2 cellular contexts compared by ENCODE assay signal in the genomic region with DNA sequence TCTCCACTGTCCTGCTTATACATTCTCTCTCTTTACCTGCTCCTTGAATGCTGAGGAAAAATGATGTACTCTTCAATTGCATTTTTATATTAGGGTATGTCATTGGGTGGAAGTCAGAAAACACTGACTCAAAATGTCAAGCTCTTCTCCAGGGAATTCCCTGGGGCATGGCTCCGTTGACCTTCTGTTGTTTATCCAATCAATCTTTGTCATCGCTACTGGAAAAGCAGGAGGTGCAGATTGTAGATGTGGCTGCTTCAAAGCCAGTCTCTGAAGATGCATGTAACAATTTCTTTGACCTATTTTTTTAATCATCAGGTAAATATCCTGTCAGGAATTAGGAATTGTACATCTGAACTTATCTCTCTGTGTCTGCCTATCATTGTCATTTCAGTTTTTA.
A peak's percentile ranks its signal among the peaks of the same experiment; 100 is the strongest.
TF ChIP-seq lines count a peak whose summit lies in the region.

No MANE protein-coding gene starts in this region.

TF ChIP-seq in HEK293T, 16 proteins besides CTCF, POLR2A, EP300 and RAD21 (continued from another document):
- TF ChIP-seq, protein P1, sequence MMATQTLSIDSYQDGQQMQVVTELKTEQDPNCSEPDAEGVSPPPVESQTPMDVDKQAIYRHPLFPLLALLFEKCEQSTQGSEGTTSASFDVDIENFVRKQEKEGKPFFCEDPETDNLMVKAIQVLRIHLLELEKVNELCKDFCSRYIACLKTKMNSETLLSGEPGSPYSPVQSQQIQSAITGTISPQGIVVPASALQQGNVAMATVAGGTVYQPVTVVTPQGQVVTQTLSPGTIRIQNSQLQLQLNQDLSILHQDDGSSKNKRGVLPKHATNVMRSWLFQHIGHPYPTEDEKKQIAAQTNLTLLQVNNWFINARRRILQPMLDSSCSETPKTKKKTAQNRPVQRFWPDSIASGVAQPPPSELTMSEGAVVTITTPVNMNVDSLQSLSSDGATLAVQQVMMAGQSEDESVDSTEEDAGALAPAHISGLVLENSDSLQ (IDR thresholded peaks at IDR 0.05) = peak; percentile 54
- TF ChIP-seq HDGF (IDR thresholded peaks at IDR 0.05; ENCODE audit: borderline replicate concordance) (no peak), L3MBTL2 (conservative IDR thresholded peaks at IDR 0.05) (no peak), ZNF384 (IDR thresholded peaks at IDR 0.05) (no peak)

TF ChIP-seq in WTC11, 78 proteins besides CTCF, POLR2A, EP300 and RAD21 (continued from another document):
- TF ChIP-seq, protein P2, sequence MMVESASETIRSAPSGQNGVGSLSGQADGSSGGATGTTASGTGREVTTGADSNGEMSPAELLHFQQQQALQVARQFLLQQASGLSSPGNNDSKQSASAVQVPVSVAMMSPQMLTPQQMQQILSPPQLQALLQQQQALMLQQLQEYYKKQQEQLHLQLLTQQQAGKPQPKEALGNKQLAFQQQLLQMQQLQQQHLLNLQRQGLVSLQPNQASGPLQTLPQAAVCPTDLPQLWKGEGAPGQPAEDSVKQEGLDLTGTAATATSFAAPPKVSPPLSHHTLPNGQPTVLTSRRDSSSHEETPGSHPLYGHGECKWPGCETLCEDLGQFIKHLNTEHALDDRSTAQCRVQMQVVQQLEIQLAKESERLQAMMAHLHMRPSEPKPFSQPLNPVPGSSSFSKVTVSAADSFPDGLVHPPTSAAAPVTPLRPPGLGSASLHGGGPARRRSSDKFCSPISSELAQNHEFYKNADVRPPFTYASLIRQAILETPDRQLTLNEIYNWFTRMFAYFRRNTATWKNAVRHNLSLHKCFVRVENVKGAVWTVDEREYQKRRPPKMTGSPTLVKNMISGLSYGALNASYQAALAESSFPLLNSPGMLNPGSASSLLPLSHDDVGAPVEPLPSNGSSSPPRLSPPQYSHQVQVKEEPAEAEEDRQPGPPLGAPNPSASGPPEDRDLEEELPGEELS (CRISPR knock-in tag; IDR thresholded peaks at IDR 0.05) = no peak
- TF ChIP-seq, protein P3, sequence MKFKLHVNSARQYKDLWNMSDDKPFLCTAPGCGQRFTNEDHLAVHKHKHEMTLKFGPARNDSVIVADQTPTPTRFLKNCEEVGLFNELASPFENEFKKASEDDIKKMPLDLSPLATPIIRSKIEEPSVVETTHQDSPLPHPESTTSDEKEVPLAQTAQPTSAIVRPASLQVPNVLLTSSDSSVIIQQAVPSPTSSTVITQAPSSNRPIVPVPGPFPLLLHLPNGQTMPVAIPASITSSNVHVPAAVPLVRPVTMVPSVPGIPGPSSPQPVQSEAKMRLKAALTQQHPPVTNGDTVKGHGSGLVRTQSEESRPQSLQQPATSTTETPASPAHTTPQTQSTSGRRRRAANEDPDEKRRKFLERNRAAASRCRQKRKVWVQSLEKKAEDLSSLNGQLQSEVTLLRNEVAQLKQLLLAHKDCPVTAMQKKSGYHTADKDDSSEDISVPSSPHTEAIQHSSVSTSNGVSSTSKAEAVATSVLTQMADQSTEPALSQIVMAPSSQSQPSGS (CRISPR knock-in tag; IDR thresholded peaks at IDR 0.05; ENCODE audit: borderline replicate concordance, low read depth) = no peak
- TF ChIP-seq, protein P4, sequence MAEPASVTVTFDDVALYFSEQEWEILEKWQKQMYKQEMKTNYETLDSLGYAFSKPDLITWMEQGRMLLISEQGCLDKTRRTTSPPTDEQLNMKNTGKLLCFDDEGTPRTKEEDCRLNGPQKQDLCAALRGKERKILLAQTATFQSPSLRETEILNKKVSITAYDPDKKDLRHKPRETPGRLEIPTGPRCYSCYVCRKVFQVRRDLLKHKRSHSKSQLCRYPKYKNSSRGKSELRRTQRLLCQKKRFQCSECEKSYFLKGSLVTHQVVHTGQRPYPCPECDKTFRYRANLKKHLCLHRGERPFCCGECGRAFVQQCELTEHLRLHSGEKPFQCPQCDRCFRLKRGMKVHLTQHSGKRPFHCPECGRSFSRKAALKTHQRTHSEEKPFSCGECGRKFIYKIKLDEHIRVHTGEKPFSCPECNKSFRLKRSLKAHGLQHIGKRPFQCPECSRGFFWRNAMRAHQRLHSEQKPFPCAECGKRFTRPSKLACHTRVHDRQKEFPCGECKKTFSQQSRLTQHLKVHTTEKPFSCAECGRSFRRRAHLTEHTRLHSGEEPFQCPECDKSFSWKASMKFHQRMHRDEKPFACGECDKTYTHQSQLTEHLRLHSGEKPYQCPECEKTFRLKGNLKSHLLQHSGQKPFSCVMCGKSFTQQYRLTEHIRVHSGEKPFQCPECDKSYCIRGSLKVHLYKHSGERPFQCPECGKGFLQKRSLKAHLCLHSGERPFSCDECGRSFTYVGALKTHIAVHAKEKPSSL (CRISPR knock-in tag; conservative IDR thresholded peaks at IDR 0.05) = no peak
- TF ChIP-seq, protein P5, sequence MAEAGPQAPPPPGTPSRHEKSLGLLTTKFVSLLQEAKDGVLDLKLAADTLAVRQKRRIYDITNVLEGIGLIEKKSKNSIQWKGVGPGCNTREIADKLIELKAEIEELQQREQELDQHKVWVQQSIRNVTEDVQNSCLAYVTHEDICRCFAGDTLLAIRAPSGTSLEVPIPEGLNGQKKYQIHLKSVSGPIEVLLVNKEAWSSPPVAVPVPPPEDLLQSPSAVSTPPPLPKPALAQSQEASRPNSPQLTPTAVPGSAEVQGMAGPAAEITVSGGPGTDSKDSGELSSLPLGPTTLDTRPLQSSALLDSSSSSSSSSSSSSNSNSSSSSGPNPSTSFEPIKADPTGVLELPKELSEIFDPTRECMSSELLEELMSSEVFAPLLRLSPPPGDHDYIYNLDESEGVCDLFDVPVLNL (CRISPR knock-in tag; IDR thresholded peaks at IDR 0.05; ENCODE audit: borderline replicate concordance, low read depth) = no peak
- TF ChIP-seq, protein P6, sequence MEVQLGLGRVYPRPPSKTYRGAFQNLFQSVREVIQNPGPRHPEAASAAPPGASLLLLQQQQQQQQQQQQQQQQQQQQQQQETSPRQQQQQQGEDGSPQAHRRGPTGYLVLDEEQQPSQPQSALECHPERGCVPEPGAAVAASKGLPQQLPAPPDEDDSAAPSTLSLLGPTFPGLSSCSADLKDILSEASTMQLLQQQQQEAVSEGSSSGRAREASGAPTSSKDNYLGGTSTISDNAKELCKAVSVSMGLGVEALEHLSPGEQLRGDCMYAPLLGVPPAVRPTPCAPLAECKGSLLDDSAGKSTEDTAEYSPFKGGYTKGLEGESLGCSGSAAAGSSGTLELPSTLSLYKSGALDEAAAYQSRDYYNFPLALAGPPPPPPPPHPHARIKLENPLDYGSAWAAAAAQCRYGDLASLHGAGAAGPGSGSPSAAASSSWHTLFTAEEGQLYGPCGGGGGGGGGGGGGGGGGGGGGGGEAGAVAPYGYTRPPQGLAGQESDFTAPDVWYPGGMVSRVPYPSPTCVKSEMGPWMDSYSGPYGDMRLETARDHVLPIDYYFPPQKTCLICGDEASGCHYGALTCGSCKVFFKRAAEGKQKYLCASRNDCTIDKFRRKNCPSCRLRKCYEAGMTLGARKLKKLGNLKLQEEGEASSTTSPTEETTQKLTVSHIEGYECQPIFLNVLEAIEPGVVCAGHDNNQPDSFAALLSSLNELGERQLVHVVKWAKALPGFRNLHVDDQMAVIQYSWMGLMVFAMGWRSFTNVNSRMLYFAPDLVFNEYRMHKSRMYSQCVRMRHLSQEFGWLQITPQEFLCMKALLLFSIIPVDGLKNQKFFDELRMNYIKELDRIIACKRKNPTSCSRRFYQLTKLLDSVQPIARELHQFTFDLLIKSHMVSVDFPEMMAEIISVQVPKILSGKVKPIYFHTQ (CRISPR knock-in tag; IDR thresholded peaks at IDR 0.05) = no peak
- no peak for TF ChIP-seq HMGA2 (CRISPR knock-in tag; IDR thresholded peaks at IDR 0.05)
- TF ChIP-seq, protein P7, sequence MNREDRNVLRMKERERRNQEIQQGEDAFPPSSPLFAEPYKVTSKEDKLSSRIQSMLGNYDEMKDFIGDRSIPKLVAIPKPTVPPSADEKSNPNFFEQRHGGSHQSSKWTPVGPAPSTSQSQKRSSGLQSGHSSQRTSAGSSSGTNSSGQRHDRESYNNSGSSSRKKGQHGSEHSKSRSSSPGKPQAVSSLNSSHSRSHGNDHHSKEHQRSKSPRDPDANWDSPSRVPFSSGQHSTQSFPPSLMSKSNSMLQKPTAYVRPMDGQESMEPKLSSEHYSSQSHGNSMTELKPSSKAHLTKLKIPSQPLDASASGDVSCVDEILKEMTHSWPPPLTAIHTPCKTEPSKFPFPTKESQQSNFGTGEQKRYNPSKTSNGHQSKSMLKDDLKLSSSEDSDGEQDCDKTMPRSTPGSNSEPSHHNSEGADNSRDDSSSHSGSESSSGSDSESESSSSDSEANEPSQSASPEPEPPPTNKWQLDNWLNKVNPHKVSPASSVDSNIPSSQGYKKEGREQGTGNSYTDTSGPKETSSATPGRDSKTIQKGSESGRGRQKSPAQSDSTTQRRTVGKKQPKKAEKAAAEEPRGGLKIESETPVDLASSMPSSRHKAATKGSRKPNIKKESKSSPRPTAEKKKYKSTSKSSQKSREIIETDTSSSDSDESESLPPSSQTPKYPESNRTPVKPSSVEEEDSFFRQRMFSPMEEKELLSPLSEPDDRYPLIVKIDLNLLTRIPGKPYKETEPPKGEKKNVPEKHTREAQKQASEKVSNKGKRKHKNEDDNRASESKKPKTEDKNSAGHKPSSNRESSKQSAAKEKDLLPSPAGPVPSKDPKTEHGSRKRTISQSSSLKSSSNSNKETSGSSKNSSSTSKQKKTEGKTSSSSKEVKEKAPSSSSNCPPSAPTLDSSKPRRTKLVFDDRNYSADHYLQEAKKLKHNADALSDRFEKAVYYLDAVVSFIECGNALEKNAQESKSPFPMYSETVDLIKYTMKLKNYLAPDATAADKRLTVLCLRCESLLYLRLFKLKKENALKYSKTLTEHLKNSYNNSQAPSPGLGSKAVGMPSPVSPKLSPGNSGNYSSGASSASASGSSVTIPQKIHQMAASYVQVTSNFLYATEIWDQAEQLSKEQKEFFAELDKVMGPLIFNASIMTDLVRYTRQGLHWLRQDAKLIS (CRISPR knock-in tag; IDR thresholded peaks at IDR 0.05; ENCODE audit: borderline replicate concordance) = no peak
